Comparison of ENCODE assay signal across 8 cellular contexts in genomic region chrX:149470960-149471359, GRCh38. TPM values are rescaled to one million over a fixed set of nuclear protein-coding genes. Genes with fewer than 3 reads are reported as not detected.
DNase-seq lines count a peak whose midpoint lies in the region; ATAC-seq and TF ChIP-seq lines count a peak whose summit lies in the region.

No MANE protein-coding gene starts in this region.

- H3K4me1 ChIP-seq in cardiac muscle cell (ENCODE audit: low read depth) = no peaks in the 10 kb centered on the region
- H3K4me1 ChIP-seq in prostate gland (replicated peaks) = no peaks in the 10 kb centered on the region
- H3K4me1 ChIP-seq in uterus = no peaks in the 10 kb centered on the region

- TF ChIP-seq CTCF in GM10266 (IDR thresholded peaks at IDR 0.05; ENCODE audit: control insufficient read depth, insufficient read depth, low read depth, missing control alignments) (peak; percentile 82), HFF-Myc (IDR thresholded peaks at IDR 0.05; ENCODE audit: low read depth, low read length, missing control alignments) (peak; percentile 70), NB4 (IDR thresholded peaks at IDR 0.05; ENCODE audit: low read depth, low read length) (peak; percentile 53), cardiac muscle cell (IDR thresholded peaks at IDR 0.05; ENCODE audit: low read depth, low read length) (peak; percentile 72), prostate gland (IDR thresholded peaks at IDR 0.05) (peak; percentile 41 to 86 (median 71)), uterus (IDR thresholded peaks at IDR 0.05) (peak; percentile 73 to 77 (median 75))

- H3K4me3 ChIP-seq in HFF-Myc (replicated peaks; ENCODE audit: low read depth, low read length) (no peak overlapping the region), NB4 (ENCODE audit: low read depth, low read length) (no peak overlapping the region), cardiac muscle cell (no peak overlapping the region), prostate gland (no peak overlapping the region), uterus (no peak overlapping the region)

- H3K27me3 ChIP-seq in cardiac muscle cell (peaks cover 6% of the 10 kb centered on the region), prostate gland (replicated peaks; ENCODE audit: insufficient read depth) (no peaks in the 10 kb centered on the region), uterus (no peaks in the 10 kb centered on the region)

- 2% methylated on average over 18 of the region's 23 CpGs for WGBS in prostate gland

- H3K36me3 ChIP-seq in cardiac muscle cell (no peaks in the 10 kb centered on the region), prostate gland (no peaks in the 10 kb centered on the region), uterus (no peaks in the 10 kb centered on the region)

- no peak for TF ChIP-seq POLR2A in NB4 (IDR thresholded peaks at IDR 0.05; ENCODE audit: extremely low read depth, insufficient read length)
- TF ChIP-seq POLR2A in prostate gland (IDR thresholded peaks at IDR 0.05) = no peak
- TF ChIP-seq POLR2A in uterus (IDR thresholded peaks at IDR 0.05) = no peak

- H3K27ac ChIP-seq in cardiac muscle cell (no peak overlapping the region), prostate gland (no peak overlapping the region), uterus (no peak overlapping the region)

- H3K9me3 ChIP-seq in cardiac muscle cell (ENCODE audit: low read depth) (no peaks in the 10 kb centered on the region), prostate gland (no peaks in the 10 kb centered on the region), uterus (no peaks in the 10 kb centered on the region)

- ATAC-seq in SK-N-SH treated with all-trans-retinoic acid at 6 μM for 48 hours = peak; percentile 99

- intact Hi-C loops in prostate gland (cut with DNase I) (loop anchor here (5.0 to 10.0 kb wide), 2 partner anchors 1339 to 1426 kb away; no protein-coding TSS in a partner anchor), uterus (cut with DNase I; ENCODE audit: low total_unique reads) (no loop called here)

- DNase-seq in GM10266 (ENCODE audit: extremely low spot score) = peak; percentile 55
- no peak for DNase-seq in HFF-Myc (ENCODE audit: extremely low read depth, low read depth)
- DNase-seq in NB4 (ENCODE audit: low read depth) = peak; percentile 72
- peak; percentile 60 for DNase-seq in activated naive CD4-positive, alpha-beta T cell treated with anti-CD3 and anti-CD28 coated beads, Interleukin-2, amount 50 U/mL, for 16 hours
- DNase-seq in cardiac muscle cell (ENCODE audit: low read depth in 1 of 2, low spot score in 1 of 2) = peak; percentile 68 to 71
- peak; percentile 49 for DNase-seq in prostate gland (ENCODE audit: low spot score)
- peak; percentile 40 to 68 for DNase-seq in uterus

TF ChIP-seq in SK-N-SH treated with all-trans-retinoic acid at 6 μM for 48 hours, 23 proteins besides CTCF, POLR2A, EP300 and RAD21:
- no peak for TF ChIP-seq PPARA (CRISPR knock-in tag; IDR thresholded peaks at IDR 0.05; ENCODE audit: borderline replicate concordance)
- no peak for TF ChIP-seq ZFP30 (CRISPR knock-in tag; IDR thresholded peaks at IDR 0.05)
- TF ChIP-seq TCF4 (CRISPR knock-in tag; IDR thresholded peaks at IDR 0.05; ENCODE audit: borderline replicate concordance) = no peak
- no peak for TF ChIP-seq CSDC2 (CRISPR knock-in tag; IDR thresholded peaks at IDR 0.05)
- TF ChIP-seq ZC3H10 (CRISPR knock-in tag; IDR thresholded peaks at IDR 0.05) = no peak
- no peak for TF ChIP-seq SNAI2 (CRISPR knock-in tag; IDR thresholded peaks at IDR 0.05)
- TF ChIP-seq TOX (CRISPR knock-in tag; IDR thresholded peaks at IDR 0.05; ENCODE audit: borderline replicate concordance) = no peak
- TF ChIP-seq ISL1 (CRISPR knock-in tag; IDR thresholded peaks at IDR 0.05) = no peak

RNA-seq across cellular contexts. Expression of gene IDS, which starts 34.1 kb away (rescaled TPM):
- total RNA-seq in cardiac muscle cell (26.5 and 38.6 TPM in 2 replicates), prostate gland (10 to 100 TPM; 47.4 to 82.9 TPM), uterus (100 to 1,000 TPM in 2 of 4 donors, 10 to 100 TPM in 2; 42.7 to 117 (median 83.7) TPM)
- polyA plus RNA-seq in cardiac muscle cell = 27.8 and 44.0 TPM in 2 replicates
